In the genomic region with DNA sequence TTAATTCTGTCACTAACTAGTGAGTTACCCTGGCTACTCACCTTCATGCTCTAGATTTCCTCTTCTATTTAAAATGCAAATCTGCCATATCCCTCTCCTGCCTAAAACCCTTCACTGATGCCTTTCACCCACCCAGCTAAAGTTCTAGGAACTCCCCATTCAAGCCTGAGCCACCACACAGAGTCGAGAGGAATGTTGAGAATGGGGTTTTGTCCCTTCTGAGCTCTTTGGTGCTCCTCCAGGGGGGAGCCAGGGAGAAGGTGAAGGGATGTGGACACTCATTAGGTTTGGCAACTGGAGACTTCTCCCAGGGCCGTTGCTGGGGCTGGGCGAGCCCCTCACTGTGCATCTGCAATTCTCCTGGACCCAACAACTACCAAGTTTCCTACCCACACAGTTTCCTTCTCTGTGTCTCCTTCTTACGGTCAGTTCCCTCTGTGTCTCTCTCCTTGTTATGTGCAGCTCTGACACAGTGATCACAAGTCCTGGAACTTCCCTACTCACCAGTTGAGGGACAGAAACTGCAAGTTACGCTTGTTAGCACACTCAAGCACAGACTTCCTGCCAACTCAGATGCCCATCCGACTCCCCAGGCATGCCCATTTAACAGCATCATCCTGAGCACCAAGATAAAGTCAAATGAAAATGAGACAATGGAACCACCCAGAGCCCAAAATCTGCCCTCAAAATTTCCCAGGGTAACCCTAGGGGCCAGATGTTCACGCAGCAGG, we compare ENCODE assay signal across 10 cellular contexts. TPM values are rescaled to one million over a fixed set of nuclear protein-coding genes. Genes with fewer than 3 reads are reported as not detected.
DNase-seq lines count a peak whose midpoint lies in the region; ATAC-seq lines count a peak whose summit lies in the region.
"Had no signal": no experiment of that assay in that cellular context is flagged by ENCODE, and none has a peak within 500 bp of the region (broad histone marks: within the 10 kb centered on the region; RNA-seq: fewer than 3 reads in every experiment).

No MANE protein-coding gene starts in this region.

- peaks cover 26% of the 10 kb centered on the region for H3K36me3 Mint-ChIP-seq in activated T-helper 1 cell treated with anti-CD3 and anti-CD28 coated beads, Interleukin-12 subunit alpha, Interleukin-12 subunit beta, Interleukin-2, Interleukin-4 antibody, amounts not matched to agents 30 ng/mL and 10 ng/mL and 1 ng/mL, durations not matched to agents 14 hours and 24 hours and 36 hours (ENCODE audit: low read depth)

- H3K4me3 Mint-ChIP-seq in activated T-helper 1 cell treated with anti-CD3 and anti-CD28 coated beads, Interleukin-12 subunit alpha, Interleukin-12 subunit beta, Interleukin-2, Interleukin-4 antibody, amounts not matched to agents 30 ng/mL and 10 ng/mL and 1 ng/mL, durations not matched to agents 14 hours and 24 hours and 36 hours, result no peak overlapping the region

- ATAC-seq in GM21576 (IDR thresholded peaks at IDR 0.05; ENCODE audit: unreplicated experiment), result peak; percentile 60

- intact Hi-C loops in activated T-helper 1 cell treated with anti-CD3 and anti-CD28 coated beads, Interleukin-12 subunit alpha, Interleukin-12 subunit beta, Interleukin-2, Interleukin-4 antibody, amounts not matched to agents 30 ng/mL and 10 ng/mL and 1 ng/mL, durations not matched to agents 14 hours and 24 hours and 36 hours (cut with micrococcal nuclease), result no loop called here

- H3K27ac ChIP-seq in muscle layer of duodenum (ENCODE audit: low read length), result peak overlapping the region; percentile 36

- peak overlapping the region; percentile 40 for H3K27ac Mint-ChIP-seq in activated T-helper 1 cell treated with anti-CD3 and anti-CD28 coated beads, Interleukin-12 subunit alpha, Interleukin-12 subunit beta, Interleukin-2, Interleukin-4 antibody, amounts not matched to agents 30 ng/mL and 10 ng/mL and 1 ng/mL, durations not matched to agents 14 hours and 24 hours and 36 hours

- H3K27me3 Mint-ChIP-seq in activated T-helper 1 cell treated with anti-CD3 and anti-CD28 coated beads, Interleukin-12 subunit alpha, Interleukin-12 subunit beta, Interleukin-2, Interleukin-4 antibody, amounts not matched to agents 30 ng/mL and 10 ng/mL and 1 ng/mL, durations not matched to agents 14 hours and 24 hours and 36 hours (ENCODE audit: insufficient read depth), result no peaks in the 10 kb centered on the region

- no peaks in the 10 kb centered on the region for H3K36me3 ChIP-seq in muscle layer of duodenum (ENCODE audit: control insufficient read depth in 1 of 2, insufficient read depth in 2 of 2, low read length in 2 of 2)

- H3K27me3 ChIP-seq in muscle layer of duodenum (ENCODE audit: low read depth, low read length), result no peaks in the 10 kb centered on the region

- peak; percentile 36 for DNase-seq in GDM1 (lab: John Stamatoyannopoulos, UW)
- DNase-seq in activated T-helper 1 cell treated with anti-CD3 and anti-CD28 coated beads, Interleukin-12 subunit alpha, Interleukin-12 subunit beta, Interleukin-2, Interleukin-4 antibody, amounts not matched to agents 30 ng/mL and 10 ng/mL and 1 ng/mL, durations not matched to agents 14 hours and 24 hours and 36 hours (ENCODE audit: low spot score), result no peak
- no peak for DNase-seq in T-helper 9 cell
- DNase-seq in NCI-H1105 (lab: John Stamatoyannopoulos, UW), result no peak
- no peak for DNase-seq in NCI-H446 treated with DMSO at 0.1 percent for 48 hours (lab: John Stamatoyannopoulos, UW)
- DNase-seq in NCI-H510A treated with DMSO at 0.1 percent for 48 hours (lab: John Stamatoyannopoulos, UW), result no peak
- DNase-seq: NCI-H748 treated with DMSO at 0.1 percent for 48 hours had no signal

- H3K9me3 ChIP-seq in muscle layer of duodenum (ENCODE audit: control insufficient read depth in 1 of 2, low read length in 2 of 2), result no peaks in the 10 kb centered on the region

- no peaks in the 10 kb centered on the region for H3K9me3 Mint-ChIP-seq in activated T-helper 1 cell treated with anti-CD3 and anti-CD28 coated beads, Interleukin-12 subunit alpha, Interleukin-12 subunit beta, Interleukin-2, Interleukin-4 antibody, amounts not matched to agents 30 ng/mL and 10 ng/mL and 1 ng/mL, durations not matched to agents 14 hours and 24 hours and 36 hours

- no peaks in the 10 kb centered on the region for H3K4me1 ChIP-seq in muscle layer of duodenum (ENCODE audit: control insufficient read depth in 1 of 2, insufficient read depth in 2 of 2, low read length in 2 of 2)

- H3K4me3 ChIP-seq in muscle layer of duodenum (ENCODE audit: low read depth in 1 of 2, low read length in 2 of 2), result no peak overlapping the region

- H3K4me1 Mint-ChIP-seq in activated T-helper 1 cell treated with anti-CD3 and anti-CD28 coated beads, Interleukin-12 subunit alpha, Interleukin-12 subunit beta, Interleukin-2, Interleukin-4 antibody, amounts not matched to agents 30 ng/mL and 10 ng/mL and 1 ng/mL, durations not matched to agents 14 hours and 24 hours and 36 hours (ENCODE audit: low read depth), result peaks cover 74% of the 10 kb centered on the region

RNA-seq across cellular contexts. Expression of a gene that starts 6.5 kb away (rescaled TPM):
- total RNA-seq in activated T-helper 1 cell treated with anti-CD3 and anti-CD28 coated beads, Interleukin-12 subunit alpha, Interleukin-12 subunit beta, Interleukin-2, Interleukin-4 antibody, amounts not matched to agents 30 ng/mL and 10 ng/mL and 1 ng/mL, durations not matched to agents 14 hours and 24 hours and 36 hours, result 87.8 and 88.3 TPM in 2 replicates
- total RNA-seq: G401 had no signal

RNA-seq across cellular contexts. Expression of a gene that starts 50.4 kb away (rescaled TPM):
- total RNA-seq in activated T-helper 1 cell treated with anti-CD3 and anti-CD28 coated beads, Interleukin-12 subunit alpha, Interleukin-12 subunit beta, Interleukin-2, Interleukin-4 antibody, amounts not matched to agents 30 ng/mL and 10 ng/mL and 1 ng/mL, durations not matched to agents 14 hours and 24 hours and 36 hours, result 1.2 and 1.5 TPM in 2 replicates
- total RNA-seq: G401 had no signal
